Comparison of ENCODE assay signal across 8 cellular contexts in genomic region chr6:39114707-39115599, GRCh38. TPM values are rescaled to one million over a fixed set of nuclear protein-coding genes. Genes with fewer than 3 reads are reported as not detected.
DNase-seq lines count a peak whose midpoint lies in the region; ATAC-seq and TF ChIP-seq lines count a peak whose summit lies in the region.

SAYSD1 (minus strand) TSS chr6:39115186; CDS start chr6:39115089, 97 bp downstream.

- H3K9ac ChIP-seq in skeletal muscle tissue (ENCODE audit: low read depth in 1 of 3, low read length in 3 of 3): peak within 1 kb of the TSS; percentile 84 to 91 (median 88)

- H3K9me3 ChIP-seq in breast epithelium (no peaks in the 10 kb centered on the region), iPS-18c (ENCODE audit: control insufficient read depth, insufficient read depth, low read length) (no peaks in the 10 kb centered on the region), skeletal muscle tissue (ENCODE audit: control insufficient read depth in 3 of 3, low read length in 3 of 3) (no peaks in the 10 kb centered on the region)

- peak; percentile 80 for ATAC-seq in GM18870 (IDR thresholded peaks at IDR 0.05; ENCODE audit: unreplicated experiment)
- ATAC-seq in HG03108 (IDR thresholded peaks at IDR 0.05; ENCODE audit: unreplicated experiment): peak; percentile 91

- TF ChIP-seq CTCF in VCaP (conservative IDR thresholded peaks at IDR 0.05) (no peak), breast epithelium (IDR thresholded peaks at IDR 0.05) (no peak)

- H3K27ac ChIP-seq in VCaP (peak within 1 kb of the TSS; percentile 89), breast epithelium (peak within 1 kb of the TSS; percentile 97 to 99), skeletal muscle tissue (ENCODE audit: low read depth, low read length) (peak within 1 kb of the TSS; percentile 93)

- in situ Hi-C loops in ACHN (cut with HindIII; ENCODE audit: low pct_ligation_motif_present, low pct_unique_long_range_greater_than_20kb, low sequenced_read_pairs): no loop called here

- intact Hi-C loops in breast epithelium (cut with DNase I; ENCODE audit: low total_unique reads): no loop called here

- H3K27me3 ChIP-seq in breast epithelium (no peaks in the 10 kb centered on the region), skeletal muscle tissue (ENCODE audit: control insufficient read depth in 3 of 3, insufficient read depth in 3 of 3, low read length in 3 of 3) (no peaks in the 10 kb centered on the region)

- H3K36me3 ChIP-seq in breast epithelium (no peaks in the 10 kb centered on the region), skeletal muscle tissue (ENCODE audit: control insufficient read depth in 3 of 3, insufficient read depth in 3 of 3, low read length in 3 of 3) (peaks cover 0 to 7% (median 6%) of the 10 kb centered on the region in 3 donors)

- peaks cover 0 to 5% of the 10 kb centered on the region in 2 donors for H3K4me1 ChIP-seq in breast epithelium
- peaks cover 9 to 16% (median 12%) of the 10 kb centered on the region in 3 donors for H3K4me1 ChIP-seq in skeletal muscle tissue (ENCODE audit: control insufficient read depth in 3 of 3, insufficient read depth in 3 of 3, low read length in 3 of 3)

- DNase-seq in ACHN: peak; percentile 88
- peak; percentile 93 for DNase-seq in NCI-H2196 treated with DMSO at 0.1 percent for 48 hours (lab: John Stamatoyannopoulos, UW; ENCODE audit: unreplicated experiment)
- DNase-seq in breast epithelium (ENCODE audit: low spot score in 2 of 2): peak; percentile 84

- TF ChIP-seq POLR2A in breast epithelium (IDR thresholded peaks at IDR 0.05): peak; percentile 68

- H3K4me3 ChIP-seq in breast epithelium (peak within 1 kb of the TSS; percentile 75 to 95 (median 75)), iPS-18c (ENCODE audit: insufficient read depth, low read depth, low read length) (peak within 1 kb of the TSS; percentile 82), skeletal muscle tissue (ENCODE audit: low read length in 3 of 3) (peak within 1 kb of the TSS; percentile 70 to 89 (median 80))

RNA-seq across cellular contexts. Expression of gene SAYSD1, which starts in this region (rescaled TPM):
- total RNA-seq in breast epithelium: 10 to 100 TPM; 21.3 to 35.3 (median 21.8) TPM
- 17.2 TPM for total RNA-seq in skeletal muscle tissue

Comparison
In these comparisons a context has a peak if more than half of its experiments do, and no peak if none do; other contexts are left out.
1. Peak in every context shown above with its lines: DNase-seq, ATAC-seq, H3K4me3 ChIP-seq and H3K27ac ChIP-seq.